In the genomic region with DNA sequence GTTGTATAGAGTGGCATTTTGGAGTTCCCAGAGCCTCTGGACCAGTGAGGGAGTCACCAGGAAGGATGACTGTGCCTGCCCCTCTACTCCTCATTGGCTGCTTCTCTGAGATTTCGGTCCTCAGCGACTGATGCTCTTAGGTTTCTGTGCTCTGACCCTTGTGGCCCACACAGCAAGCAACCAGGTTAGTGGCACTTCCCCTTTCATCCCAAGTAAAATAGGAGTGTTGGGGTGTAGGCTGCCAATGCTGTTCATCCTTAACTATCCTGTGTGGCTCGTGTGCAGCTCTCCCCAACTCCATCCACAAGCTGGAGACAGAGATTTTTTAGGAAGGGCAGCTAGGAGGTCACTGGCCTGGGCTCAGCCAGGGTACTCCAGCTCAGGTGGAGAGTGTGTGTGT, we compare ENCODE assay signal across 20 cellular contexts. TPM values are rescaled to one million over a fixed set of nuclear protein-coding genes. Genes with fewer than 3 reads are reported as not detected.
DNase-seq lines count a peak whose midpoint lies in the region; ATAC-seq and TF ChIP-seq lines count a peak whose summit lies in the region.
"Had no signal": no experiment of that assay in that cellular context is flagged by ENCODE, and none has a peak within 500 bp of the region (broad histone marks: within the 10 kb centered on the region; RNA-seq: fewer than 3 reads in every experiment).

No MANE protein-coding gene starts in this region.

- no peak overlapping the region for H3K9ac ChIP-seq in HCT116 (ENCODE audit: low read length)
- H3K9ac ChIP-seq: BLaER1 treated with 17β-estradiol and CSF1 and Interleukin-3, amounts not matched to agents 10 nM and 100 nM; KMS-11 had no signal

- no peak overlapping the region for H3K4me3 Mint-ChIP-seq in CD14-positive monocyte
- H3K4me3 Mint-ChIP-seq: CD4-positive, CD25-positive, alpha-beta regulatory T cell; CD8-positive, alpha-beta memory T cell; HFFc6; IgD-negative memory B cell had no signal

- no peaks in the 10 kb centered on the region for H4K20me1 ChIP-seq in HCT116 (ENCODE audit: insufficient read depth)
- H4K20me1 ChIP-seq: BLaER1 treated with 17β-estradiol and CSF1 and Interleukin-3, amounts not matched to agents 10 nM and 100 nM had no signal

- in situ Hi-C loops in KBM-7 (cut with MboI; ENCODE audit: low pct_unique_long_range_greater_than_20kb, low sequenced_read_pairs): no loop called here

- TF ChIP-seq RAD21 in HCT116 (IDR thresholded peaks at IDR 0.05; ENCODE audit: low read depth): no peak

- RAD21 ChIA-PET in HCT116 (lab: Charles Lee; ENCODE audit: low non-redundant PET in 1 of 2, low total read pairs in 2 of 2, uncharacterized antibody in 2 of 2, unreplicated experiment in 2 of 2): no interaction called here

- POLR2A ChIA-PET in HCT116 (lab: Charles Lee): no interaction called here

- H3K27ac ChIP-seq in HCT116 (ENCODE audit: low read depth, low read length): no peak overlapping the region
- no peak overlapping the region for H3K27ac ChIP-seq in RWPE2 (ENCODE audit: poor library complexity, severe bottlenecking)
- H3K27ac ChIP-seq: BLaER1 treated with 17β-estradiol and CSF1 and Interleukin-3, amounts not matched to agents 10 nM and 100 nM; KMS-11 had no signal

- no peak overlapping the region for H3K4me2 ChIP-seq in HCT116 (ENCODE audit: low read length)
- H3K4me2 ChIP-seq: KMS-11 had no signal

- H3K4me1 ChIP-seq in HCT116 (ENCODE audit: control insufficient read depth in 1 of 2, insufficient read depth in 2 of 2, low read length in 2 of 2): peaks cover 0 to 2% of the 10 kb centered on the region in 2 experiments; a peak in 1 of 4 replicates
- no peaks in the 10 kb centered on the region for H3K4me1 ChIP-seq in RWPE2 (ENCODE audit: insufficient read depth, poor library complexity, severe bottlenecking)

- CTCF ChIA-PET in HCT116 (lab: Charles Lee): no interaction called here

- ATAC-seq in HCT116: no peak
- peak; percentile 27; the same call in 1 of the 3 replicates for ATAC-seq in RWPE2 (ENCODE audit: low read depth)
- ATAC-seq in sciatic nerve: no peak
- ATAC-seq: HepG2 had no signal

- H3K79me2 ChIP-seq in HCT116 (ENCODE audit: insufficient read depth, low read length): no peaks in the 10 kb centered on the region

- H3K9me3 ChIP-seq in HCT116 (ENCODE audit: control insufficient read depth in 1 of 2, insufficient read depth in 1 of 2, low read depth in 1 of 2, low read length in 2 of 2) (no peaks in the 10 kb centered on the region), RWPE2 (ENCODE audit: severe bottlenecking) (no peaks in the 10 kb centered on the region)

- DNase-seq in ELR (ENCODE audit: low read depth) (peak; percentile 13), HCT116 (ENCODE audit: low read depth, low spot score) (no peak), RWPE2 (ENCODE audit: low spot score) (no peak), KBM-7 (no peak), CD14-positive monocyte (ENCODE audit: low spot score) (no peak), sciatic nerve (ENCODE audit: low spot score) (no peak), GM10266 (ENCODE audit: extremely low spot score) (no peak)
- DNase-seq: 8988T; CD4-positive, CD25-positive, alpha-beta regulatory T cell; CD8-positive, alpha-beta memory T cell; COR-L47; GDM1; HCEC 1CT; HFFc6 had no signal

- TF ChIP-seq CTCF in HCT116 (IDR thresholded peaks at IDR 0.05 in 2 of 3, conservative IDR thresholded peaks at IDR 0.05 in 1 of 3; ENCODE audit: borderline replicate concordance in 1 of 3, insufficient read depth in 1 of 3, low read depth in 2 of 3, low read length in 2 of 3) (no peak), RWPE2 (IDR thresholded peaks at IDR 0.05; ENCODE audit: poor library complexity, severe bottlenecking) (no peak), CD14-positive monocyte (IDR thresholded peaks at IDR 0.05) (no peak), GM10266 (IDR thresholded peaks at IDR 0.05; ENCODE audit: control insufficient read depth, insufficient read depth, low read depth, missing control alignments) (no peak)

- no peaks in the 10 kb centered on the region for H3K36me3 Mint-ChIP-seq in CD14-positive monocyte
- H3K36me3 Mint-ChIP-seq: CD4-positive, CD25-positive, alpha-beta regulatory T cell; CD8-positive, alpha-beta memory T cell; IgD-negative memory B cell had no signal

- intact Hi-C loops in HCT116 (cut with micrococcal nuclease) (no loop called here), CD14-positive monocyte (cut with micrococcal nuclease) (no loop called here), sciatic nerve (cut with DNase I) (no loop called here)

- H3K27me3 ChIP-seq in HCT116 (ENCODE audit: insufficient read depth, low read length) (no peaks in the 10 kb centered on the region), RWPE2 (ENCODE audit: insufficient read depth, poor library complexity, severe bottlenecking) (no peaks in the 10 kb centered on the region)
- H3K27me3 ChIP-seq: BLaER1 treated with 17β-estradiol and CSF1 and Interleukin-3, amounts not matched to agents 10 nM and 100 nM had no signal

- peaks cover 3 to 12% (median 10%) of the 10 kb centered on the region in 3 donors for H3K27me3 Mint-ChIP-seq in CD14-positive monocyte (ENCODE audit: low read depth in 3 of 3)

- H3K4me1 Mint-ChIP-seq in CD14-positive monocyte: no peaks in the 10 kb centered on the region
- H3K4me1 Mint-ChIP-seq: CD4-positive, CD25-positive, alpha-beta regulatory T cell; CD8-positive, alpha-beta memory T cell had no signal

- H3K4me3 ChIP-seq in HCT116 (replicated peaks in 1 of 2; ENCODE audit: low read depth in 1 of 2, low read length in 2 of 2) (no peak overlapping the region), RWPE2 (ENCODE audit: severe bottlenecking) (no peak overlapping the region)
- H3K4me3 ChIP-seq: BLaER1 treated with 17β-estradiol and CSF1 and Interleukin-3, amounts not matched to agents 10 nM and 100 nM had no signal

- TF ChIP-seq POLR2A in HCT116 (IDR thresholded peaks at IDR 0.05; ENCODE audit: borderline replicate concordance, extremely low read depth, insufficient read depth, insufficient read length): no peak

- H3K27ac Mint-ChIP-seq in CD14-positive monocyte: no peak overlapping the region
- H3K27ac Mint-ChIP-seq: CD4-positive, CD25-positive, alpha-beta regulatory T cell; CD8-positive, alpha-beta memory T cell; HFFc6; IgD-negative memory B cell had no signal

- no peaks in the 10 kb centered on the region for H3K9me2 ChIP-seq in HCT116 (ENCODE audit: insufficient read depth)

- H3K36me3 ChIP-seq in HCT116 (ENCODE audit: control insufficient read depth in 1 of 2, insufficient read depth in 2 of 2, low read length in 2 of 2) (no peaks in the 10 kb centered on the region), RWPE2 (ENCODE audit: low read depth) (no peaks in the 10 kb centered on the region)
- H3K36me3 ChIP-seq: BLaER1 treated with 17β-estradiol and CSF1 and Interleukin-3, amounts not matched to agents 10 nM and 100 nM had no signal

- peaks cover 0 to 4% (median 0%) of the 10 kb centered on the region in 7 donors for H3K9me3 Mint-ChIP-seq in CD14-positive monocyte
- H3K9me3 Mint-ChIP-seq: CD8-positive, alpha-beta memory T cell; HFFc6 had no signal

- no TSS peak for BruUV-seq in HCT116 (replicated peaks; lab: Mats Ljungman, UMichigan)

- no peak overlapping the region for H2AFZ ChIP-seq in HCT116 (ENCODE audit: low read depth, low read length, poor library complexity, severe bottlenecking)

TF ChIP-seq in HCT116, 20 proteins besides CTCF, POLR2A, EP300 and RAD21:
- 0 out of 2 replicates have a peak, but pooled peaks have one; percentile 17 for TF ChIP-seq ZFX (IDR thresholded peaks at IDR 0.05)
- TF ChIP-seq SIN3A (IDR thresholded peaks at IDR 0.05; ENCODE audit: low read depth): no peak

RNA-seq across cellular contexts. Expression of a gene that starts 21.3 kb away (rescaled TPM):
- not detected for total RNA-seq in HCT116 (2021; ENCODE audit: unreplicated experiment)
- not detected in 2 replicates for polyA plus RNA-seq in HCT116 (2012)
- polyA plus RNA-seq in CD14-positive monocyte: not detected
- not detected for total RNA-seq in sciatic nerve
- total RNA-seq: A673; CD4-positive, CD25-positive, alpha-beta regulatory T cell; CD8-positive, alpha-beta memory T cell; HepG2; HFFc6 had no signal
- polyA plus RNA-seq: AG04450; CD4-positive, CD25-positive, alpha-beta regulatory T cell; CD8-positive, alpha-beta memory T cell; HepG2; IgD-negative memory B cell had no signal

RNA-seq across cellular contexts. Expression of a gene that starts 35.9 kb away (rescaled TPM):
- total RNA-seq in HCT116 (2021; ENCODE audit: unreplicated experiment): not detected
- polyA plus RNA-seq in HCT116 (2012): not detected in 2 replicates
- polyA plus RNA-seq in CD14-positive monocyte: not detected
- not detected for total RNA-seq in sciatic nerve
- total RNA-seq: A673; CD4-positive, CD25-positive, alpha-beta regulatory T cell; CD8-positive, alpha-beta memory T cell; HepG2; HFFc6 had no signal
- polyA plus RNA-seq: AG04450; CD4-positive, CD25-positive, alpha-beta regulatory T cell; CD8-positive, alpha-beta memory T cell; HepG2; IgD-negative memory B cell had no signal

RNA-seq across cellular contexts. Expression of a gene that starts 37.8 kb away (rescaled TPM):
- total RNA-seq in HCT116 (2021; ENCODE audit: unreplicated experiment) (0.93 TPM), sciatic nerve (not detected)
- 0.06 and 0.27 TPM in 2 replicates for polyA plus RNA-seq in HCT116 (2012)
- polyA plus RNA-seq in CD14-positive monocyte: not detected
- total RNA-seq: A673; CD4-positive, CD25-positive, alpha-beta regulatory T cell; CD8-positive, alpha-beta memory T cell; HepG2 had no signal
- polyA plus RNA-seq: CD4-positive, CD25-positive, alpha-beta regulatory T cell; CD8-positive, alpha-beta memory T cell; HepG2; IgD-negative memory B cell had no signal

RNA-seq across cellular contexts. Expression of a gene that starts 37.9 kb away (rescaled TPM):
- total RNA-seq in HCT116 (2021; ENCODE audit: unreplicated experiment): not detected
- 0.07 TPM in 1 of 2 replicates, not detected in the other for polyA plus RNA-seq in HCT116 (2012)
- polyA plus RNA-seq in CD14-positive monocyte: not detected
- 0.13 TPM for total RNA-seq in sciatic nerve
- total RNA-seq: A673; CD4-positive, CD25-positive, alpha-beta regulatory T cell; CD8-positive, alpha-beta memory T cell; HepG2 had no signal
- polyA plus RNA-seq: CD4-positive, CD25-positive, alpha-beta regulatory T cell; CD8-positive, alpha-beta memory T cell; HepG2; IgD-negative memory B cell had no signal

RNA-seq across cellular contexts. Expression of a gene that starts 59.9 kb away (rescaled TPM):
- total RNA-seq in HCT116 (2021; ENCODE audit: unreplicated experiment): not detected
- not detected in 2 replicates for polyA plus RNA-seq in HCT116 (2012)
- not detected for polyA plus RNA-seq in CD14-positive monocyte
- total RNA-seq in sciatic nerve: not detected
- total RNA-seq: A673; CD4-positive, CD25-positive, alpha-beta regulatory T cell; CD8-positive, alpha-beta memory T cell; HepG2; HFFc6 had no signal
- polyA plus RNA-seq: AG04450; CD4-positive, CD25-positive, alpha-beta regulatory T cell; CD8-positive, alpha-beta memory T cell; HepG2; IgD-negative memory B cell had no signal
